Comparison of ENCODE assay signal across 1 cellular context in the genomic region with DNA sequence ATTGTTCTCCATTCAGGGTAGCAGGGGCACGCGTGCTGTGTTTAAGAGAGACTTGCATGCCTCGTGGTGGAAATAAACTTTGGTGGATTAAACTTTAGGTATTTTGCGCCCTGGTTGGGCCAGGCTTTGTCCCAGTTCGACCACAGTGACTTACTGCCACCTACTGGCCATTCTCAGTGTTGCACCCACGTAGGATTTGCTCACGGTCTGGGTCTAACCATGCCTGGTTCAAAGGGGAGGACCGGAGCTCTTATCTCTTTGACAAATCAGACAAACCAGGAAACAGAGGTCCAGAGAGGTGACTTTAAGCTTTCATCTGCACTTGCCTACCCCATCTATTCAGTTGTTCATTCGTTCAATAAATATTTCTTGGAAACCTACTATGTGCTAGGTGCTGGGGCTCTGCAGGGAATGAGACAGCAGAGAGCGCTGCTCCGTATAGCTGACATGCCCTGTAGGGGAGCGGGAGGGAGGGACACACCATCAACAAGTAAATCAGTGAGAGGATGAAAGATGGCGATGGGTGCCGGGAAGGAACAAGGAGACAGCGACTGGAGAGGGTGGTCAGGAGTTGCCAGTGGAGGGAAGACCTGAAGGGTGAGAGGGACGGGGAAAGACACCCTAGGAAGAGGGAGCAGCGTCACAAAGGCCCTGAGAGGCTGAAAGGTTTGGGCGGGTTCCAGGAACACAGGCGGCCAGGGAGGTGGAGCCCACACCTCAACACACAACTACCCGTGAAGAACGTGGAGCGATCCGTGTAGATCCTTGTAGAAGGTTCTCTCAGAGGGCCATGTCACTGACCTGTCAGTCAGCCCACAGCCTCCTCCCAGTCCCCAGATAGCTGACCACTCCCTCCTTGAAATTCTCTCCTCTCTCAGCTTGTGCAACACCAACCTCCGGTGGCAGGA.
TF ChIP-seq lines count a peak whose summit lies in the region.

No MANE protein-coding gene starts in this region.

TF ChIP-seq in HepG2, 621 proteins besides CTCF, POLR2A, EP300 and RAD21 (continued from another document and continues in another):
- TF ChIP-seq, protein P1, sequence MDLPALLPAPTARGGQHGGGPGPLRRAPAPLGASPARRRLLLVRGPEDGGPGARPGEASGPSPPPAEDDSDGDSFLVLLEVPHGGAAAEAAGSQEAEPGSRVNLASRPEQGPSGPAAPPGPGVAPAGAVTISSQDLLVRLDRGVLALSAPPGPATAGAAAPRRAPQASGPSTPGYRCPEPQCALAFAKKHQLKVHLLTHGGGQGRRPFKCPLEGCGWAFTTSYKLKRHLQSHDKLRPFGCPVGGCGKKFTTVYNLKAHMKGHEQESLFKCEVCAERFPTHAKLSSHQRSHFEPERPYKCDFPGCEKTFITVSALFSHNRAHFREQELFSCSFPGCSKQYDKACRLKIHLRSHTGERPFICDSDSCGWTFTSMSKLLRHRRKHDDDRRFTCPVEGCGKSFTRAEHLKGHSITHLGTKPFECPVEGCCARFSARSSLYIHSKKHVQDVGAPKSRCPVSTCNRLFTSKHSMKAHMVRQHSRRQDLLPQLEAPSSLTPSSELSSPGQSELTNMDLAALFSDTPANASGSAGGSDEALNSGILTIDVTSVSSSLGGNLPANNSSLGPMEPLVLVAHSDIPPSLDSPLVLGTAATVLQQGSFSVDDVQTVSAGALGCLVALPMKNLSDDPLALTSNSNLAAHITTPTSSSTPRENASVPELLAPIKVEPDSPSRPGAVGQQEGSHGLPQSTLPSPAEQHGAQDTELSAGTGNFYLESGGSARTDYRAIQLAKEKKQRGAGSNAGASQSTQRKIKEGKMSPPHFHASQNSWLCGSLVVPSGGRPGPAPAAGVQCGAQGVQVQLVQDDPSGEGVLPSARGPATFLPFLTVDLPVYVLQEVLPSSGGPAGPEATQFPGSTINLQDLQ (CRISPR knock-in tag; IDR thresholded peaks at IDR 0.05), result no peak
- TF ChIP-seq KDM5B (CRISPR knock-in tag; IDR thresholded peaks at IDR 0.05; ENCODE audit: borderline replicate concordance) (peak; percentile 55; the same call in 1 of the 2 replicates), ZNF326 (CRISPR knock-in tag; IDR thresholded peaks at IDR 0.05; ENCODE audit: borderline replicate concordance) (no peak), ZNF605 (CRISPR knock-in tag; IDR thresholded peaks at IDR 0.05) (peak; percentile 78), CBX1 (IDR thresholded peaks at IDR 0.05; ENCODE audit: low read depth) (no peak), ZNF792 (CRISPR knock-in tag; IDR thresholded peaks at IDR 0.05) (no peak), ZNF292 (CRISPR knock-in tag; IDR thresholded peaks at IDR 0.05; ENCODE audit: borderline replicate concordance, low read depth) (no peak), HOXA7 (CRISPR knock-in tag; IDR thresholded peaks at IDR 0.05) (no peak), HNF4A (CRISPR knock-in tag; IDR thresholded peaks at IDR 0.05) (no peak), ZSCAN29 (CRISPR knock-in tag; conservative IDR thresholded peaks at IDR 0.05) (no peak), EED (CRISPR knock-in tag; IDR thresholded peaks at IDR 0.05) (peak; percentile 22; the same call in 1 of the 2 replicates), ZNF224 (CRISPR knock-in tag; IDR thresholded peaks at IDR 0.05) (no peak), ZNF644 (CRISPR knock-in tag; IDR thresholded peaks at IDR 0.05; ENCODE audit: low read depth) (no peak; the same call in 1 of the 2 replicates), ZNF75D (CRISPR knock-in tag; IDR thresholded peaks at IDR 0.05; ENCODE audit: borderline replicate concordance) (no peak), ZNF143 (CRISPR knock-in tag; IDR thresholded peaks at IDR 0.05) (no peak), NRL (CRISPR knock-in tag; IDR thresholded peaks at IDR 0.05; ENCODE audit: borderline replicate concordance) (no peak), ZNF367 (CRISPR knock-in tag; IDR thresholded peaks at IDR 0.05; ENCODE audit: borderline replicate concordance) (no peak), NR1H2 (CRISPR knock-in tag; IDR thresholded peaks at IDR 0.05; ENCODE audit: borderline replicate concordance, low read depth) (no peak), MBNL3 (CRISPR knock-in tag; conservative IDR thresholded peaks at IDR 0.05) (no peak), JUND (CRISPR knock-in tag; IDR thresholded peaks at IDR 0.05) (peak; percentile 48), BRD4 (CRISPR knock-in tag; IDR thresholded peaks at IDR 0.05) (no peak), ZNF564 (CRISPR knock-in tag; IDR thresholded peaks at IDR 0.05) (peak; percentile 64; the same call in 1 of the 2 replicates), HIVEP1 (CRISPR knock-in tag; IDR thresholded peaks at IDR 0.05) (no peak; the same call in 1 of the 2 replicates), PHF8 (CRISPR knock-in tag; IDR thresholded peaks at IDR 0.05) (no peak), ZNF468 (CRISPR knock-in tag; IDR thresholded peaks at IDR 0.05) (no peak), NKX3-1 (CRISPR knock-in tag; IDR thresholded peaks at IDR 0.05) (no peak), ZNF335 (CRISPR knock-in tag; IDR thresholded peaks at IDR 0.05) (peak; percentile 42), NFKBIZ (CRISPR knock-in tag; IDR thresholded peaks at IDR 0.05) (no peak), GPN1 (CRISPR knock-in tag; IDR thresholded peaks at IDR 0.05; ENCODE audit: borderline replicate concordance) (no peak), NONO (IDR thresholded peaks at IDR 0.05) (no peak), NONO (CRISPR knock-in tag; conservative IDR thresholded peaks at IDR 0.05) (peak; percentile 43), HDAC6 (IDR thresholded peaks at IDR 0.05; ENCODE audit: low read depth, low read length) (no peak), JARID2 (CRISPR knock-in tag; IDR thresholded peaks at IDR 0.05; ENCODE audit: insufficient replicate concordance) (no peak), ARNT2 (CRISPR knock-in tag; IDR thresholded peaks at IDR 0.05; ENCODE audit: low read depth) (no peak), SMC3 (IDR thresholded peaks at IDR 0.05; ENCODE audit: low read length) (peak; percentile 96), SP4 (CRISPR knock-in tag; IDR thresholded peaks at IDR 0.05) (peak; percentile 37; the same call in 1 of the 2 replicates), ZNF724P (CRISPR knock-in tag; IDR thresholded peaks at IDR 0.05; ENCODE audit: borderline replicate concordance) (no peak), CENPT (CRISPR knock-in tag; IDR thresholded peaks at IDR 0.05; ENCODE audit: low read depth) (no peak), EHMT2 (IDR thresholded peaks at IDR 0.05; ENCODE audit: borderline replicate concordance, low read depth, low read length) (no peak), PTBP1 (IDR thresholded peaks at IDR 0.05; ENCODE audit: low read depth, low read length, poor library complexity, severe bottlenecking) (no peak), ZNF329 (CRISPR knock-in tag; IDR thresholded peaks at IDR 0.05; ENCODE audit: low read depth) (no peak), KDM2A (CRISPR knock-in tag; IDR thresholded peaks at IDR 0.05; ENCODE audit: borderline replicate concordance, low read depth) (peak; percentile 39; the same call in 1 of the 2 replicates), MEIS1 (CRISPR knock-in tag; IDR thresholded peaks at IDR 0.05; ENCODE audit: borderline replicate concordance) (no peak; the same call in 1 of the 2 replicates), ARID2 (CRISPR knock-in tag; IDR thresholded peaks at IDR 0.05; ENCODE audit: borderline replicate concordance) (no peak), ZNF672 (CRISPR knock-in tag; IDR thresholded peaks at IDR 0.05) (no peak), HMGA1 (CRISPR knock-in tag; conservative IDR thresholded peaks at IDR 0.05) (no peak), KMT2B (CRISPR knock-in tag; IDR thresholded peaks at IDR 0.05) (no peak), TEAD3 (CRISPR knock-in tag; optimal IDR thresholded peaks at IDR 0.05; ENCODE audit: borderline replicate concordance) (no peak), REL (CRISPR knock-in tag; conservative IDR thresholded peaks at IDR 0.05) (no peak)
- TF ChIP-seq, protein P2, sequence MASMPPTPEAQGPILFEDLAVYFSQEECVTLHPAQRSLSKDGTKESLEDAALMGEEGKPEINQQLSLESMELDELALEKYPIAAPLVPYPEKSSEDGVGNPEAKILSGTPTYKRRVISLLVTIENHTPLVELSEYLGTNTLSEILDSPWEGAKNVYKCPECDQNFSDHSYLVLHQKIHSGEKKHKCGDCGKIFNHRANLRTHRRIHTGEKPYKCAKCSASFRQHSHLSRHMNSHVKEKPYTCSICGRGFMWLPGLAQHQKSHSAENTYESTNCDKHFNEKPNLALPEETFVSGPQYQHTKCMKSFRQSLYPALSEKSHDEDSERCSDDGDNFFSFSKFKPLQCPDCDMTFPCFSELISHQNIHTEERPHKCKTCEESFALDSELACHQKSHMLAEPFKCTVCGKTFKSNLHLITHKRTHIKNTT (CRISPR knock-in tag; IDR thresholded peaks at IDR 0.05), result no peak
- TF ChIP-seq, protein P3, sequence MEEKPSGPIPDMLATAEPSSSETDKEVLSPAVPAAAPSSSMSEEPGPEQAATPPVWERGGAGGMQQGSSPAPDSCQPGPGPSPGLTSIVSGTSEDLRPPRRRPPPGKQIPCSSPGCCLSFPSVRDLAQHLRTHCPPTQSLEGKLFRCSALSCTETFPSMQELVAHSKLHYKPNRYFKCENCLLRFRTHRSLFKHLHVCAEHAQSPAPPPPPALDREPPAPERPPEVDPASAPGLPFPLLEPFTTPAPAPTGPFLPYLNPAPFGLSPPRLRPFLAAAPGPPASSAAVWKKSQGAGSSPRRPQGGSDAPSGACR (CRISPR knock-in tag; IDR thresholded peaks at IDR 0.05), result no peak
- TF ChIP-seq, protein P4, sequence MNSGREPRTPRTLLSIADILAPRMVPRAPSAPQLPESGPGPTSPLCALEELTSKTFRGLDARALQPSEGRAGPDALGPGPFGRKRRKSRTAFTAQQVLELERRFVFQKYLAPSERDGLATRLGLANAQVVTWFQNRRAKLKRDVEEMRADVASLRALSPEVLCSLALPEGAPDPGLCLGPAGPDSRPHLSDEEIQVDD (CRISPR knock-in tag; IDR thresholded peaks at IDR 0.05; ENCODE audit: borderline replicate concordance), result no peak; the same call in 1 of the 2 replicates
- TF ChIP-seq, protein P5, sequence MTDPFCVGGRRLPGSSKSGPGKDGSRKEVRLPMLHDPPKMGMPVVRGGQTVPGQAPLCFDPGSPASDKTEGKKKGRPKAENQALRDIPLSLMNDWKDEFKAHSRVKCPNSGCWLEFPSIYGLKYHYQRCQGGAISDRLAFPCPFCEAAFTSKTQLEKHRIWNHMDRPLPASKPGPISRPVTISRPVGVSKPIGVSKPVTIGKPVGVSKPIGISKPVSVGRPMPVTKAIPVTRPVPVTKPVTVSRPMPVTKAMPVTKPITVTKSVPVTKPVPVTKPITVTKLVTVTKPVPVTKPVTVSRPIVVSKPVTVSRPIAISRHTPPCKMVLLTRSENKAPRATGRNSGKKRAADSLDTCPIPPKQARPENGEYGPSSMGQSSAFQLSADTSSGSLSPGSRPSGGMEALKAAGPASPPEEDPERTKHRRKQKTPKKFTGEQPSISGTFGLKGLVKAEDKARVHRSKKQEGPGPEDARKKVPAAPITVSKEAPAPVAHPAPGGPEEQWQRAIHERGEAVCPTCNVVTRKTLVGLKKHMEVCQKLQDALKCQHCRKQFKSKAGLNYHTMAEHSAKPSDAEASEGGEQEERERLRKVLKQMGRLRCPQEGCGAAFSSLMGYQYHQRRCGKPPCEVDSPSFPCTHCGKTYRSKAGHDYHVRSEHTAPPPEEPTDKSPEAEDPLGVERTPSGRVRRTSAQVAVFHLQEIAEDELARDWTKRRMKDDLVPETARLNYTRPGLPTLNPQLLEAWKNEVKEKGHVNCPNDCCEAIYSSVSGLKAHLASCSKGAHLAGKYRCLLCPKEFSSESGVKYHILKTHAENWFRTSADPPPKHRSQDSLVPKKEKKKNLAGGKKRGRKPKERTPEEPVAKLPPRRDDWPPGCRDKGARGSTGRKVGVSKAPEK (CRISPR knock-in tag; IDR thresholded peaks at IDR 0.05; ENCODE audit: borderline replicate concordance), result no peak
- TF ChIP-seq, protein P6, sequence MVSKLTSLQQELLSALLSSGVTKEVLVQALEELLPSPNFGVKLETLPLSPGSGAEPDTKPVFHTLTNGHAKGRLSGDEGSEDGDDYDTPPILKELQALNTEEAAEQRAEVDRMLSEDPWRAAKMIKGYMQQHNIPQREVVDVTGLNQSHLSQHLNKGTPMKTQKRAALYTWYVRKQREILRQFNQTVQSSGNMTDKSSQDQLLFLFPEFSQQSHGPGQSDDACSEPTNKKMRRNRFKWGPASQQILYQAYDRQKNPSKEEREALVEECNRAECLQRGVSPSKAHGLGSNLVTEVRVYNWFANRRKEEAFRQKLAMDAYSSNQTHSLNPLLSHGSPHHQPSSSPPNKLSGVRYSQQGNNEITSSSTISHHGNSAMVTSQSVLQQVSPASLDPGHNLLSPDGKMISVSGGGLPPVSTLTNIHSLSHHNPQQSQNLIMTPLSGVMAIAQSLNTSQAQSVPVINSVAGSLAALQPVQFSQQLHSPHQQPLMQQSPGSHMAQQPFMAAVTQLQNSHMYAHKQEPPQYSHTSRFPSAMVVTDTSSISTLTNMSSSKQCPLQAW (CRISPR knock-in tag; IDR thresholded peaks at IDR 0.05), result no peak; the same call in 1 of the 2 replicates
- TF ChIP-seq, protein P7, sequence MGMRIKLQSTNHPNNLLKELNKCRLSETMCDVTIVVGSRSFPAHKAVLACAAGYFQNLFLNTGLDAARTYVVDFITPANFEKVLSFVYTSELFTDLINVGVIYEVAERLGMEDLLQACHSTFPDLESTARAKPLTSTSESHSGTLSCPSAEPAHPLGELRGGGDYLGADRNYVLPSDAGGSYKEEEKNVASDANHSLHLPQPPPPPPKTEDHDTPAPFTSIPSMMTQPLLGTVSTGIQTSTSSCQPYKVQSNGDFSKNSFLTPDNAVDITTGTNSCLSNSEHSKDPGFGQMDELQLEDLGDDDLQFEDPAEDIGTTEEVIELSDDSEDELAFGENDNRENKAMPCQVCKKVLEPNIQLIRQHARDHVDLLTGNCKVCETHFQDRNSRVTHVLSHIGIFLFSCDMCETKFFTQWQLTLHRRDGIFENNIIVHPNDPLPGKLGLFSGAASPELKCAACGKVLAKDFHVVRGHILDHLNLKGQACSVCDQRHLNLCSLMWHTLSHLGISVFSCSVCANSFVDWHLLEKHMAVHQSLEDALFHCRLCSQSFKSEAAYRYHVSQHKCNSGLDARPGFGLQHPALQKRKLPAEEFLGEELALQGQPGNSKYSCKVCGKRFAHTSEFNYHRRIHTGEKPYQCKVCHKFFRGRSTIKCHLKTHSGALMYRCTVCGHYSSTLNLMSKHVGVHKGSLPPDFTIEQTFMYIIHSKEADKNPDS (CRISPR knock-in tag; IDR thresholded peaks at IDR 0.05), result no peak
- TF ChIP-seq, protein P8, sequence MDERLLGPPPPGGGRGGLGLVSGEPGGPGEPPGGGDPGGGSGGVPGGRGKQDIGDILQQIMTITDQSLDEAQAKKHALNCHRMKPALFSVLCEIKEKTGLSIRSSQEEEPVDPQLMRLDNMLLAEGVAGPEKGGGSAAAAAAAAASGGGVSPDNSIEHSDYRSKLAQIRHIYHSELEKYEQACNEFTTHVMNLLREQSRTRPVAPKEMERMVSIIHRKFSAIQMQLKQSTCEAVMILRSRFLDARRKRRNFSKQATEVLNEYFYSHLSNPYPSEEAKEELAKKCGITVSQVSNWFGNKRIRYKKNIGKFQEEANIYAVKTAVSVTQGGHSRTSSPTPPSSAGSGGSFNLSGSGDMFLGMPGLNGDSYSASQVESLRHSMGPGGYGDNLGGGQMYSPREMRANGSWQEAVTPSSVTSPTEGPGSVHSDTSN (CRISPR knock-in tag; IDR thresholded peaks at IDR 0.05), result peak; percentile 75
- TF ChIP-seq, protein P9, sequence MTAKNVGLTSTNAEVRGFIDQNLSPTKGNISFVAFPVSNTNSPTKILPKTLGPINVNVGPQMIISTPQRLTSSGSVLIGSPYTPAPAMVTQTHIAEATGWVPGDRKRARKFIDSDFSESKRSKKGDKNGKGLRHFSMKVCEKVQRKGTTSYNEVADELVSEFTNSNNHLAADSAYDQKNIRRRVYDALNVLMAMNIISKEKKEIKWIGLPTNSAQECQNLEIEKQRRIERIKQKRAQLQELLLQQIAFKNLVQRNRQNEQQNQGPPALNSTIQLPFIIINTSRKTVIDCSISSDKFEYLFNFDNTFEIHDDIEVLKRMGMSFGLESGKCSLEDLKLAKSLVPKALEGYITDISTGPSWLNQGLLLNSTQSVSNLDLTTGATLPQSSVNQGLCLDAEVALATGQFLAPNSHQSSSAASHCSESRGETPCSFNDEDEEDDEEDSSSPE (CRISPR knock-in tag; IDR thresholded peaks at IDR 0.05), result no peak
